ENCODE assay signal across 13 cellular contexts in genomic region chr20:44776977-44777376, GRCh38. TPM values are rescaled to one million over a fixed set of nuclear protein-coding genes. Genes with fewer than 3 reads are reported as not detected.
A peak's percentile ranks its signal among the peaks of the same experiment; 100 is the strongest.
DNase-seq lines count a peak whose midpoint lies in the region; ATAC-seq and TF ChIP-seq lines count a peak whose summit lies in the region.
"Had no signal": no experiment of that assay in that cellular context is flagged by ENCODE, and none has a peak within 500 bp of the region (broad histone marks: within the 10 kb centered on the region; RNA-seq: fewer than 3 reads in every experiment).

No MANE protein-coding gene starts in this region.

- CTCF ChIA-PET in PC-3 (lab: Charles Lee) = no interaction called here

- H3K36me3 ChIP-seq in PC-3 (ENCODE audit: low read depth, low read length) (no peaks in the 10 kb centered on the region), neuronal stem cell (replicated peaks in 1 of 2; ENCODE audit: control insufficient read depth in 2 of 2, insufficient read depth in 2 of 2, low read length in 2 of 2) (no peaks in the 10 kb centered on the region), left ventricle myocardium inferior (no peaks in the 10 kb centered on the region)
- H3K36me3 ChIP-seq: tibial nerve had no signal

- no peak overlapping the region for H4K8ac ChIP-seq in neuronal stem cell (ENCODE audit: low read depth, low read length)

- no peak overlapping the region for H2BK120ac ChIP-seq in neuronal stem cell (ENCODE audit: low read depth, low read length)

- DNase-seq in activated CD4-positive, alpha-beta T cell treated with anti-CD3 and anti-CD28 coated beads for 48 hours = peak; percentile 20
- DNase-seq in activated CD4-positive, alpha-beta T cell treated with anti-CD3 and anti-CD28 coated beads, Interleukin-2, amount 50 U/mL, for 48 hours = no peak
- DNase-seq in PC-3 (peak; percentile 51), dermis microvascular lymphatic vessel endothelial cell (ENCODE audit: low read depth in 2 of 2) (peak; percentile 12 to 42), neuronal stem cell (ENCODE audit: low spot score) (peak; percentile 59), occipital lobe (lab: John Stamatoyannopoulos, UW) (no peak), left ventricle myocardium inferior (no peak)
- DNase-seq: effector CD8-positive, alpha-beta T cell; NCI-H524; posterior cingulate gyrus had no signal

- no TSS peak for BruUV-seq in PC-3 (replicated peaks; lab: Mats Ljungman, UMichigan)

- H3K9me2 ChIP-seq in PC-3 (replicated peaks; ENCODE audit: low read length) = no peaks in the 10 kb centered on the region

- ATAC-seq in PC-3 (no peak), HG03196 (IDR thresholded peaks at IDR 0.05; ENCODE audit: unreplicated experiment) (no peak)

- H3K79me2 ChIP-seq in PC-3 (ENCODE audit: low read length) = no peaks in the 10 kb centered on the region

- H3K4ac ChIP-seq in neuronal stem cell (ENCODE audit: low read length) = no peak overlapping the region

- intact Hi-C loops in PC-3 (cut with micrococcal nuclease) = no loop called here
- intact Hi-C loops in left ventricle myocardium inferior (cut with micrococcal nuclease) = no loop called here

- H3K4me2 ChIP-seq in PC-3 (ENCODE audit: low read length) (no peak overlapping the region), neuronal stem cell (ENCODE audit: insufficient read depth, low read length, poor library complexity, severe bottlenecking) (no peak overlapping the region)

- H3K14ac ChIP-seq in neuronal stem cell (ENCODE audit: low read length) = no peak overlapping the region

- TF ChIP-seq CTCF in PC-3 (conservative IDR thresholded peaks at IDR 0.05; ENCODE audit: low read depth, low read length) = no peak
- TF ChIP-seq CTCF in left ventricle myocardium inferior (IDR thresholded peaks at IDR 0.05; ENCODE audit: borderline replicate concordance) = no peak

- H4K20me1 ChIP-seq in PC-3 (ENCODE audit: low read length) = no peaks in the 10 kb centered on the region

- H3K9ac ChIP-seq in PC-3 (ENCODE audit: low read length) (no peak overlapping the region), neuronal stem cell (ENCODE audit: low read depth, low read length, poor library complexity) (no peak overlapping the region)

- H3K4me1 ChIP-seq in PC-3 (ENCODE audit: insufficient read depth, low read length) = no peaks in the 10 kb centered on the region
- H3K4me1 ChIP-seq in neuronal stem cell (ENCODE audit: control insufficient read depth in 2 of 2, insufficient read depth in 1 of 2, low read depth in 1 of 2, low read length in 2 of 2) = no peaks in the 10 kb centered on the region
- H3K4me1 ChIP-seq in left ventricle myocardium inferior = no peaks in the 10 kb centered on the region
- H3K4me1 ChIP-seq: tibial nerve had no signal

- no peak overlapping the region for H2AFZ ChIP-seq in PC-3 (ENCODE audit: low read length)
- no peak overlapping the region for H2AFZ ChIP-seq in neuronal stem cell (ENCODE audit: low read length)

- H2BK15ac ChIP-seq in neuronal stem cell (ENCODE audit: low read length) = no peak overlapping the region

- POLR2A ChIA-PET in PC-3 (lab: Charles Lee; ENCODE audit: unreplicated experiment) = interaction anchor here (0.6 kb wide), 1 partner anchor 8 kb away, joined by 3 read pairs; no protein-coding TSS in a partner anchor

- H2AK5ac ChIP-seq in neuronal stem cell (ENCODE audit: low read depth, low read length) = no peak overlapping the region

- H3K23ac ChIP-seq in neuronal stem cell (ENCODE audit: low read depth, low read length, poor library complexity) = no peak overlapping the region

- no peaks in the 10 kb centered on the region for H3K9me3 ChIP-seq in PC-3 (ENCODE audit: low read length)
- no peaks in the 10 kb centered on the region for H3K9me3 ChIP-seq in neuronal stem cell (replicated peaks in 1 of 2; ENCODE audit: control insufficient read depth in 2 of 2, insufficient read depth in 1 of 2, low read depth in 1 of 2, low read length in 2 of 2)
- H3K9me3 ChIP-seq in left ventricle myocardium inferior (replicated peaks) = no peaks in the 10 kb centered on the region
- H3K9me3 ChIP-seq: tibial nerve had no signal

- H3K4me3 ChIP-seq in PC-3 (ENCODE audit: low read length) (no peak overlapping the region), neuronal stem cell (ENCODE audit: low read length in 2 of 2) (no peak overlapping the region), left ventricle myocardium inferior (no peak overlapping the region)
- H3K4me3 ChIP-seq: tibial nerve had no signal

- no peak overlapping the region for H2BK12ac ChIP-seq in neuronal stem cell (ENCODE audit: low read length)

- H2BK5ac ChIP-seq in neuronal stem cell (ENCODE audit: low read length) = no peak overlapping the region

- H3K18ac ChIP-seq in neuronal stem cell (ENCODE audit: low read length) = no peak overlapping the region

- no peak overlapping the region for H3K27ac ChIP-seq in PC-3 (ENCODE audit: low read length)
- no peak overlapping the region for H3K27ac ChIP-seq in neuronal stem cell (replicated peaks; ENCODE audit: low read length)
- no peak overlapping the region for H3K27ac ChIP-seq in left ventricle myocardium inferior (replicated peaks)
- H3K27ac ChIP-seq: tibial nerve had no signal

- H3F3A ChIP-seq in PC-3 (ENCODE audit: low read length, unreplicated experiment) = no peaks in the 10 kb centered on the region

- no CpG with 5 or more reads among the region's 7 CpGs for WGBS in neuronal stem cell (ENCODE audit: extremely low coverage in 2 of 2, insufficient read length in 2 of 2, insufficient replicate concordance in 1 of 2), 2 donors

- H3K27me3 ChIP-seq in PC-3 (ENCODE audit: low read length) (peaks cover 41% of the 10 kb centered on the region), neuronal stem cell (ENCODE audit: control insufficient read depth in 3 of 3, insufficient read depth in 3 of 3, low read depth in 1 of 3, low read length in 3 of 3) (no peaks in the 10 kb centered on the region), left ventricle myocardium inferior (ENCODE audit: low read depth) (peaks cover 52% of the 10 kb centered on the region)

- H4K91ac ChIP-seq in neuronal stem cell (ENCODE audit: low read depth, low read length, poor library complexity) = no peak overlapping the region

- H3K79me1 ChIP-seq in neuronal stem cell (ENCODE audit: low read depth, low read length) = no peaks in the 10 kb centered on the region

RNA-seq across cellular contexts. Expression of gene KCNK15, which starts 31.3 kb away (rescaled TPM):
- 2.8 and 3.0 TPM in 2 replicates for total RNA-seq in PC-3 (2014; rRNA removed)
- not detected in 2 replicates for total RNA-seq in dermis microvascular lymphatic vessel endothelial cell
- polyA plus RNA-seq in neuronal stem cell (2013, experiment 1 of 2) = 0.08 TPM
- 0.04 TPM for polyA plus RNA-seq in neuronal stem cell (2013, experiment 2 of 2)
- total RNA-seq in occipital lobe = not detected
- 0.33 TPM for total RNA-seq in left ventricle myocardium inferior

RNA-seq across cellular contexts. Expression of gene RIMS4, which starts 33.4 kb away (rescaled TPM):
- total RNA-seq in PC-3 (2014; rRNA removed) (0.04 and 0.17 TPM in 2 replicates), dermis microvascular lymphatic vessel endothelial cell (not detected in 2 replicates), occipital lobe (77.5 TPM), left ventricle myocardium inferior (0.11 TPM)
- 2.9 TPM for polyA plus RNA-seq in neuronal stem cell (2013, experiment 1 of 2)
- polyA plus RNA-seq in neuronal stem cell (2013, experiment 2 of 2) = 3.0 TPM
- total RNA-seq: kidney epithelial cell had no signal

Comparison
In these comparisons a context has a peak if more than half of its experiments do, and no peak if none do; other contexts are left out.
1. DNase-seq: peak in activated CD4-positive, alpha-beta T cell treated with anti-CD3 and anti-CD28 coated beads for 48 hours (single experiment), PC-3 (single experiment), dermis microvascular lymphatic vessel endothelial cell (2 of 2) and neuronal stem cell (single experiment); none in activated CD4-positive, alpha-beta T cell treated with anti-CD3 and anti-CD28 coated beads, Interleukin-2, amount 50 U/mL, for 48 hours (0 of 2), occipital lobe (single experiment) and left ventricle myocardium inferior (single experiment).
2. RNA of gene RIMS4, which starts 33.4 kb away (total RNA-seq): 77.5 TPM in occipital lobe (single experiment); 0.11 TPM in left ventricle myocardium inferior (single experiment), 0.04 to 0.17 TPM in PC-3 and not detected in dermis microvascular lymphatic vessel endothelial cell; every median in the first group is over 10 times any median in the second.